In the genomic region with DNA sequence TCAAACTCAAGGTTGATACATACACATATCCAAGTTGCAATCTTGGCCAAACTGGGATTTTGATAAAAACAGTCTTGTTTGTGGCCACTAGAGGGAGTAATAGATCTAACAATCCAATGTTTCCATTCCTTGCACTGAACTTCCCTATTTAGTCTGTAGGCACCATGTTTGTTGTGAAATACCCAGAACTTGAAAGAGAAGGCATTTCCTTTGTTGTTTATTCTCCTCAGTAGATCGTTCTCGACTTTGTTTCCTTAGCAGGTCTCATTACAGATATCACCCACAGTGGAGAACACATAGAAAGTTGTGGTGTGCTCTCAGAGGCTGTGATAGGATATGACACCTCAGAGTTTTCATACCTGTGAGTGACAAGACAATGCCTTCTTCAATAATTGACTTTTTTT, we compare ENCODE assay signal across 2 cellular contexts.
TF ChIP-seq lines count a peak whose summit lies in the region.

No MANE protein-coding gene starts in this region.

TF ChIP-seq in SK-N-SH treated with all-trans-retinoic acid at 6 μM for 48 hours, 23 proteins besides CTCF, POLR2A, EP300 and RAD21:
- TF ChIP-seq ARNTL (CRISPR knock-in tag; IDR thresholded peaks at IDR 0.05; ENCODE audit: borderline replicate concordance, low read depth) = no peak
- TF ChIP-seq ZC3H10 (CRISPR knock-in tag; IDR thresholded peaks at IDR 0.05) = no peak
- no peak for TF ChIP-seq ZNF8 (CRISPR knock-in tag; IDR thresholded peaks at IDR 0.05)
- no peak for TF ChIP-seq ZNF70 (CRISPR knock-in tag; IDR thresholded peaks at IDR 0.05)
- no peak for TF ChIP-seq PPARA (CRISPR knock-in tag; IDR thresholded peaks at IDR 0.05; ENCODE audit: borderline replicate concordance)
- no peak for TF ChIP-seq RARB (CRISPR knock-in tag; IDR thresholded peaks at IDR 0.05)
- no peak for TF ChIP-seq SNAI2 (CRISPR knock-in tag; IDR thresholded peaks at IDR 0.05)
- no peak for TF ChIP-seq ZFP3 (CRISPR knock-in tag; IDR thresholded peaks at IDR 0.05)
- TF ChIP-seq BACH2 (CRISPR knock-in tag; IDR thresholded peaks at IDR 0.05; ENCODE audit: borderline replicate concordance) = no peak
- TF ChIP-seq TCF4 (CRISPR knock-in tag; IDR thresholded peaks at IDR 0.05; ENCODE audit: borderline replicate concordance) = no peak
- no peak for TF ChIP-seq ZNF565 (CRISPR knock-in tag; conservative IDR thresholded peaks at IDR 0.05; ENCODE audit: low read depth)
- TF ChIP-seq, protein P1, sequence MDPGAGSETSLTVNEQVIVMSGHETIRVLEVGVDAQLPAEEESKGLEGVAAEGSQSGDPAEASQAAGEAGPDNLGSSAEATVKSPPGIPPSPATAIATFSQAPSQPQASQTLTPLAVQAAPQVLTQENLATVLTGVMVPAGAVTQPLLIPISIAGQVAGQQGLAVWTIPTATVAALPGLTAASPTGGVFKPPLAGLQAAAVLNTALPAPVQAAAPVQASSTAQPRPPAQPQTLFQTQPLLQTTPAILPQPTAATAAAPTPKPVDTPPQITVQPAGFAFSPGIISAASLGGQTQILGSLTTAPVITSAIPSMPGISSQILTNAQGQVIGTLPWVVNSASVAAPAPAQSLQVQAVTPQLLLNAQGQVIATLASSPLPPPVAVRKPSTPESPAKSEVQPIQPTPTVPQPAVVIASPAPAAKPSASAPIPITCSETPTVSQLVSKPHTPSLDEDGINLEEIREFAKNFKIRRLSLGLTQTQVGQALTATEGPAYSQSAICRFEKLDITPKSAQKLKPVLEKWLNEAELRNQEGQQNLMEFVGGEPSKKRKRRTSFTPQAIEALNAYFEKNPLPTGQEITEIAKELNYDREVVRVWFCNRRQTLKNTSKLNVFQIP (CRISPR knock-in tag; IDR thresholded peaks at IDR 0.05; ENCODE audit: borderline replicate concordance, low read depth) = no peak
- TF ChIP-seq CSDC2 (CRISPR knock-in tag; IDR thresholded peaks at IDR 0.05) = no peak
- TF ChIP-seq, protein P2, sequence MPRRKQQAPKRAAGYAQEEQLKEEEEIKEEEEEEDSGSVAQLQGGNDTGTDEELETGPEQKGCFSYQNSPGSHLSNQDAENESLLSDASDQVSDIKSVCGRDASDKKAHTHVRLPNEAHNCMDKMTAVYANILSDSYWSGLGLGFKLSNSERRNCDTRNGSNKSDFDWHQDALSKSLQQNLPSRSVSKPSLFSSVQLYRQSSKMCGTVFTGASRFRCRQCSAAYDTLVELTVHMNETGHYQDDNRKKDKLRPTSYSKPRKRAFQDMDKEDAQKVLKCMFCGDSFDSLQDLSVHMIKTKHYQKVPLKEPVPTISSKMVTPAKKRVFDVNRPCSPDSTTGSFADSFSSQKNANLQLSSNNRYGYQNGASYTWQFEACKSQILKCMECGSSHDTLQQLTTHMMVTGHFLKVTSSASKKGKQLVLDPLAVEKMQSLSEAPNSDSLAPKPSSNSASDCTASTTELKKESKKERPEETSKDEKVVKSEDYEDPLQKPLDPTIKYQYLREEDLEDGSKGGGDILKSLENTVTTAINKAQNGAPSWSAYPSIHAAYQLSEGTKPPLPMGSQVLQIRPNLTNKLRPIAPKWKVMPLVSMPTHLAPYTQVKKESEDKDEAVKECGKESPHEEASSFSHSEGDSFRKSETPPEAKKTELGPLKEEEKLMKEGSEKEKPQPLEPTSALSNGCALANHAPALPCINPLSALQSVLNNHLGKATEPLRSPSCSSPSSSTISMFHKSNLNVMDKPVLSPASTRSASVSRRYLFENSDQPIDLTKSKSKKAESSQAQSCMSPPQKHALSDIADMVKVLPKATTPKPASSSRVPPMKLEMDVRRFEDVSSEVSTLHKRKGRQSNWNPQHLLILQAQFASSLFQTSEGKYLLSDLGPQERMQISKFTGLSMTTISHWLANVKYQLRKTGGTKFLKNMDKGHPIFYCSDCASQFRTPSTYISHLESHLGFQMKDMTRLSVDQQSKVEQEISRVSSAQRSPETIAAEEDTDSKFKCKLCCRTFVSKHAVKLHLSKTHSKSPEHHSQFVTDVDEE (CRISPR knock-in tag; IDR thresholded peaks at IDR 0.05) = no peak
- TF ChIP-seq ISL1 (CRISPR knock-in tag; IDR thresholded peaks at IDR 0.05) = no peak
- TF ChIP-seq, protein P3, sequence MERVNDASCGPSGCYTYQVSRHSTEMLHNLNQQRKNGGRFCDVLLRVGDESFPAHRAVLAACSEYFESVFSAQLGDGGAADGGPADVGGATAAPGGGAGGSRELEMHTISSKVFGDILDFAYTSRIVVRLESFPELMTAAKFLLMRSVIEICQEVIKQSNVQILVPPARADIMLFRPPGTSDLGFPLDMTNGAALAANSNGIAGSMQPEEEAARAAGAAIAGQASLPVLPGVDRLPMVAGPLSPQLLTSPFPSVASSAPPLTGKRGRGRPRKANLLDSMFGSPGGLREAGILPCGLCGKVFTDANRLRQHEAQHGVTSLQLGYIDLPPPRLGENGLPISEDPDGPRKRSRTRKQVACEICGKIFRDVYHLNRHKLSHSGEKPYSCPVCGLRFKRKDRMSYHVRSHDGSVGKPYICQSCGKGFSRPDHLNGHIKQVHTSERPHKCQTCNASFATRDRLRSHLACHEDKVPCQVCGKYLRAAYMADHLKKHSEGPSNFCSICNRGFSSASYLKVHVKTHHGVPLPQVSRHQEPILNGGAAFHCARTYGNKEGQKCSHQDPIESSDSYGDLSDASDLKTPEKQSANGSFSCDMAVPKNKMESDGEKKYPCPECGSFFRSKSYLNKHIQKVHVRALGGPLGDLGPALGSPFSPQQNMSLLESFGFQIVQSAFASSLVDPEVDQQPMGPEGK (CRISPR knock-in tag; IDR thresholded peaks at IDR 0.05; ENCODE audit: borderline replicate concordance) = no peak
- TF ChIP-seq, protein P4, sequence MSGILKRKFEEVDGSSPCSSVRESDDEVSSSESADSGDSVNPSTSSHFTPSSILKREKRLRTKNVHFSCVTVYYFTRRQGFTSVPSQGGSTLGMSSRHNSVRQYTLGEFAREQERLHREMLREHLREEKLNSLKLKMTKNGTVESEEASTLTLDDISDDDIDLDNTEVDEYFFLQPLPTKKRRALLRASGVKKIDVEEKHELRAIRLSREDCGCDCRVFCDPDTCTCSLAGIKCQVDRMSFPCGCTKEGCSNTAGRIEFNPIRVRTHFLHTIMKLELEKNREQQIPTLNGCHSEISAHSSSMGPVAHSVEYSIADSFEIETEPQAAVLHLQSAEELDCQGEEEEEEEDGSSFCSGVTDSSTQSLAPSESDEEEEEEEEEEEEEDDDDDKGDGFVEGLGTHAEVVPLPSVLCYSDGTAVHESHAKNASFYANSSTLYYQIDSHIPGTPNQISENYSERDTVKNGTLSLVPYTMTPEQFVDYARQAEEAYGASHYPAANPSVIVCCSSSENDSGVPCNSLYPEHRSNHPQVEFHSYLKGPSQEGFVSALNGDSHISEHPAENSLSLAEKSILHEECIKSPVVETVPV (CRISPR knock-in tag; IDR thresholded peaks at IDR 0.05) = no peak
- TF ChIP-seq TOX (CRISPR knock-in tag; IDR thresholded peaks at IDR 0.05; ENCODE audit: borderline replicate concordance) = no peak
- TF ChIP-seq ZFP30 (CRISPR knock-in tag; IDR thresholded peaks at IDR 0.05) = no peak
- no peak for TF ChIP-seq ESRRG (CRISPR knock-in tag; IDR thresholded peaks at IDR 0.05)

TF ChIP-seq in H1, 55 proteins besides CTCF, POLR2A, EP300 and RAD21:
- peak; percentile 93 for TF ChIP-seq CEBPB (IDR thresholded peaks at IDR 0.05; ENCODE audit: low read depth, low read length)
- TF ChIP-seq YY1 (IDR thresholded peaks at IDR 0.05; ENCODE audit: low read depth, low read length) = peak; percentile 39; the same call in 1 of the 2 replicates
- TF ChIP-seq TBP (IDR thresholded peaks at IDR 0.05; ENCODE audit: low read depth, low read length) = no peak
- TF ChIP-seq SP4 (IDR thresholded peaks at IDR 0.05; ENCODE audit: low read length) = no peak
